ENCODE assay signal across 1 cellular context in the genomic region with DNA sequence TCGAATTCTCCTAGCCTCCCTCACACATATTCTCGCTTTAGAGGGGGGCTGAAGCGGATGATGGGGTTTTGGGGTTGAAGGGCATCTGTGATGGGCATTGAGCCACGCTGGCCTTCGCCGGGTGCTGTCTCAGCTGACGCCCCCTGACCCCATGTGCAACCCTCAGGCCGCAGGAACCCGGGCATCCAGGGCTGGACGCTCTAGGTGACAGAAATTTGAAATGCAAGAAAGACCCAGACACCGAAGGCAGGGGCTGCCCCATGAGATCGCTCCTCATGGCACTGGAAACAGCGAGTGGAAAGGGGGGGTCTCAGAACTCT.
TF ChIP-seq lines count a peak whose summit lies in the region.

No MANE protein-coding gene starts in this region.

TF ChIP-seq in HepG2, 621 proteins besides CTCF, POLR2A, EP300 and RAD21:
- TF ChIP-seq HOXA9 (CRISPR knock-in tag; IDR thresholded peaks at IDR 0.05; ENCODE audit: borderline replicate concordance) (0 out of 2 replicates have a peak, but pooled peaks have one; percentile 17), MIER2 (CRISPR knock-in tag; IDR thresholded peaks at IDR 0.05) (no peak), ZNF614 (CRISPR knock-in tag; IDR thresholded peaks at IDR 0.05; ENCODE audit: borderline replicate concordance) (no peak), ZNF598 (CRISPR knock-in tag; IDR thresholded peaks at IDR 0.05; ENCODE audit: borderline replicate concordance) (peak; percentile 1; the same call in 1 of the 2 replicates), ZC3H13 (CRISPR knock-in tag; IDR thresholded peaks at IDR 0.05) (0 out of 2 replicates have a peak, but pooled peaks have one; percentile 1), ZNF33A (CRISPR knock-in tag; IDR thresholded peaks at IDR 0.05; ENCODE audit: borderline replicate concordance) (0 out of 2 replicates have a peak, but pooled peaks have one; percentile 21), KLF15 (CRISPR knock-in tag; IDR thresholded peaks at IDR 0.05; ENCODE audit: borderline replicate concordance) (peak; percentile 2; the same call in 1 of the 2 replicates), ZBTB7A (CRISPR knock-in tag; IDR thresholded peaks at IDR 0.05) (peak; percentile 11; the same call in 1 of the 2 replicates), DNMT1 (CRISPR knock-in tag; IDR thresholded peaks at IDR 0.05) (0 out of 2 replicates have a peak, but pooled peaks have one; percentile 40), FOXO4 (CRISPR knock-in tag; conservative IDR thresholded peaks at IDR 0.05) (peak; percentile 47; the same call in 1 of the 2 replicates)
- TF ChIP-seq, protein P1, sequence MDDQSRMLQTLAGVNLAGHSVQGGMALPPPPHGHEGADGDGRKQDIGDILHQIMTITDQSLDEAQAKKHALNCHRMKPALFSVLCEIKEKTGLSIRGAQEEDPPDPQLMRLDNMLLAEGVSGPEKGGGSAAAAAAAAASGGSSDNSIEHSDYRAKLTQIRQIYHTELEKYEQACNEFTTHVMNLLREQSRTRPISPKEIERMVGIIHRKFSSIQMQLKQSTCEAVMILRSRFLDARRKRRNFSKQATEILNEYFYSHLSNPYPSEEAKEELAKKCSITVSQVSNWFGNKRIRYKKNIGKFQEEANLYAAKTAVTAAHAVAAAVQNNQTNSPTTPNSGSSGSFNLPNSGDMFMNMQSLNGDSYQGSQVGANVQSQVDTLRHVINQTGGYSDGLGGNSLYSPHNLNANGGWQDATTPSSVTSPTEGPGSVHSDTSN (CRISPR knock-in tag; IDR thresholded peaks at IDR 0.05; ENCODE audit: borderline replicate concordance), result 0 out of 2 replicates have a peak, but pooled peaks have one; percentile 3
TF ChIP-seq in HepG2: peak in this region for 9.
